In genomic region chr3:100720423-100720822, GRCh38 we compare ENCODE assay signal across 26 cellular contexts.
"Had no signal": no experiment of that assay in that cellular context is flagged by ENCODE, and none has a peak within 500 bp of the region (broad histone marks: within the 10 kb centered on the region; RNA-seq: fewer than 3 reads in every experiment).

No MANE protein-coding gene starts in this region.

- H3K27me3 Mint-ChIP-seq: activated CD4-positive, alpha-beta T cell treated with anti-CD3 and anti-CD28 coated beads for 36 hours; activated CD8-positive, alpha-beta memory T cell treated with anti-CD3 and anti-CD28 coated beads, Interleukin-2, amount 10 ng/mL, durations not matched to agents 7 days and 5 days; central memory CD8-positive, alpha-beta T cell; natural killer cell treated with Interleukin-12 subunit alpha and Interleukin-12 subunit beta and Interleukin-15 and Interleukin-18, amount 100 ng/mL, for 72 hours; stimulated activated memory B cell treated with anti-CD40 and anti-IgM and Interleukin-4, amounts not matched to agents 10 μg/mL and 1 μg/mL and 100 μg/mL, for 72 hours; stimulated activated naive CD8-positive, alpha-beta T cell treated with anti-CD3 and anti-CD28 coated beads, Interleukin-15, amount 100 ng/mL, for 72 hours; T-cell had no signal

- H3K36me3 ChIP-seq: breast epithelium had no signal

- H3K4me3 ChIP-seq: breast epithelium, heart left ventricle, left lung, lower lobe of right lung, mucosa of descending colon, skin epidermis, upper lobe of left lung had no signal

- ATAC-seq: activated CD4-positive, alpha-beta T cell treated with anti-CD3 and anti-CD28 coated beads for 36 hours; activated CD8-positive, alpha-beta memory T cell treated with anti-CD3 and anti-CD28 coated beads, Interleukin-2, amount 10 ng/mL, durations not matched to agents 7 days and 5 days; activated CD8-positive, alpha-beta T cell treated with anti-CD3 and anti-CD28 coated beads, Interleukin-2, amount 10 ng/mL, durations not matched to agents 7 days and 5 days; activated naive CD4-positive, alpha-beta T cell treated with anti-CD3 and anti-CD28 coated beads, Interleukin-2, amount 50 U/mL, for 72 hours; left lung; lower lobe of right lung; mucosa of descending colon; natural killer cell treated with Interleukin-12 subunit alpha and Interleukin-12 subunit beta and Interleukin-15 and Interleukin-18, amount 100 ng/mL, for 72 hours; sciatic nerve; stimulated activated memory B cell treated with anti-CD40 and anti-IgM and Interleukin-4, amounts not matched to agents 10 μg/mL and 1 μg/mL and 100 μg/mL, for 72 hours; stimulated activated naive CD8-positive, alpha-beta T cell treated with anti-CD3 and anti-CD28 coated beads, Interleukin-15, amount 100 ng/mL, for 72 hours; T-cell had no signal

- DNase-seq: activated CD4-positive, alpha-beta T cell treated with anti-CD3 and anti-CD28 coated beads for 36 hours; activated CD4-positive, CD25-positive, alpha-beta regulatory T cell; activated CD8-positive, alpha-beta memory T cell treated with anti-CD3 and anti-CD28 coated beads, Interleukin-2, amount 10 ng/mL, durations not matched to agents 7 days and 5 days; activated CD8-positive, alpha-beta T cell treated with anti-CD3 and anti-CD28 coated beads, Interleukin-2, amount 10 ng/mL, durations not matched to agents 7 days and 5 days; activated naive CD4-positive, alpha-beta T cell; activated T-cell treated with anti-CD3 and anti-CD28 coated beads, Interleukin-2, amount 50 U/mL, for 48 hours; effector memory CD4-positive, alpha-beta T cell; erythroblast; heart left ventricle; left lung; lower lobe of right lung; mucosa of descending colon; stimulated activated CD4-positive, alpha-beta T cell treated with anti-CD3 and anti-CD28 coated beads, Interleukin-4, amount 100 ng/mL, for 24 hours; stimulated activated naive CD8-positive, alpha-beta T cell treated with anti-CD3 and anti-CD28 coated beads, Interleukin-15, amount 100 ng/mL, for 72 hours; substantia nigra; T-cell; upper lobe of left lung had no signal

- H3K27ac ChIP-seq: breast epithelium, heart left ventricle, left lung, lower lobe of right lung, neutrophil, skin epidermis, upper lobe of left lung had no signal

- H3K4me3 Mint-ChIP-seq: activated CD4-positive, alpha-beta T cell treated with anti-CD3 and anti-CD28 coated beads for 36 hours; activated CD8-positive, alpha-beta memory T cell treated with anti-CD3 and anti-CD28 coated beads, Interleukin-2, amount 10 ng/mL, durations not matched to agents 7 days and 5 days; activated CD8-positive, alpha-beta T cell treated with anti-CD3 and anti-CD28 coated beads, Interleukin-2, amount 10 ng/mL, durations not matched to agents 7 days and 5 days; central memory CD8-positive, alpha-beta T cell; natural killer cell treated with Interleukin-12 subunit alpha and Interleukin-12 subunit beta and Interleukin-15 and Interleukin-18, amount 100 ng/mL, for 72 hours; stimulated activated memory B cell treated with anti-CD40 and anti-IgM and Interleukin-4, amounts not matched to agents 10 μg/mL and 1 μg/mL and 100 μg/mL, for 72 hours; stimulated activated naive CD8-positive, alpha-beta T cell treated with anti-CD3 and anti-CD28 coated beads, Interleukin-15, amount 100 ng/mL, for 72 hours; T-cell; T-helper 2 cell treated with Interferon-gamma antibody and Interleukin-4, amounts not matched to agents 5 μg/mL and 100 μg/mL, for 36 hours had no signal

- H3K27ac Mint-ChIP-seq: activated CD4-positive, alpha-beta T cell treated with anti-CD3 and anti-CD28 coated beads for 36 hours; activated CD8-positive, alpha-beta memory T cell treated with anti-CD3 and anti-CD28 coated beads, Interleukin-2, amount 10 ng/mL, durations not matched to agents 7 days and 5 days; activated CD8-positive, alpha-beta T cell treated with anti-CD3 and anti-CD28 coated beads, Interleukin-2, amount 10 ng/mL, durations not matched to agents 7 days and 5 days; activated naive CD4-positive, alpha-beta T cell treated with anti-CD3 and anti-CD28 coated beads, Interleukin-2, amount 50 U/mL, for 72 hours; natural killer cell treated with Interleukin-12 subunit alpha and Interleukin-12 subunit beta and Interleukin-15 and Interleukin-18, amount 100 ng/mL, for 72 hours; stimulated activated memory B cell treated with anti-CD40 and anti-IgM and Interleukin-4, amounts not matched to agents 10 μg/mL and 1 μg/mL and 100 μg/mL, for 72 hours; stimulated activated naive CD8-positive, alpha-beta T cell treated with anti-CD3 and anti-CD28 coated beads, Interleukin-15, amount 100 ng/mL, for 72 hours; T-cell; T-helper 2 cell treated with Interferon-gamma antibody and Interleukin-4, amounts not matched to agents 5 μg/mL and 100 μg/mL, for 36 hours had no signal

- H3K27me3 ChIP-seq: breast epithelium, heart left ventricle, left lung, neutrophil, upper lobe of left lung had no signal

- H3K9me3 ChIP-seq: breast epithelium, heart left ventricle, left lung, lower lobe of right lung, mucosa of descending colon, neutrophil, upper lobe of left lung had no signal

- H3K9me3 Mint-ChIP-seq: activated naive CD4-positive, alpha-beta T cell treated with anti-CD3 and anti-CD28 coated beads, Interleukin-2, amount 50 U/mL, for 72 hours; central memory CD8-positive, alpha-beta T cell; natural killer cell treated with Interleukin-12 subunit alpha and Interleukin-12 subunit beta and Interleukin-15 and Interleukin-18, amount 100 ng/mL, for 72 hours; stimulated activated naive CD8-positive, alpha-beta T cell treated with anti-CD3 and anti-CD28 coated beads, Interleukin-15, amount 100 ng/mL, for 72 hours; T-cell; T-helper 2 cell treated with Interferon-gamma antibody and Interleukin-4, amounts not matched to agents 5 μg/mL and 100 μg/mL, for 36 hours had no signal
